Comparison of ENCODE assay signal across 2 cellular contexts in the genomic region with DNA sequence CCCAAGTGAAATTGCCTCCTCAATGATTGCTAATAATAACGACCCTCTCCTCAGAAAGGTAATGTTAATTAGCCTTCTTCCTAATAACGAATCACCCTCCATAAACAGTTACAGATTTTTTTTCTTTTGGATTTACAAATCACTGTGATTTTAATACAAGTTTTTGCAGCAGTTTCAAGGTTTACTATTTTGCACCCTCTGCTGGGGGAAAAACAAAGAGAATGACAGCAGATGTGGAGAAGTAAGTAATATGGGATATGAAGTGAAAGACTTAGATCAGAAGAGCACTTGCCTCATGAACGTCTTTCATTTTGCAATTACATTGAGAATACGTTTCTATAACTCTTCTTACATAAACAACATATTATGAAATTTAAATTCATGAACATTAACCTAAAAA.
TF ChIP-seq lines count a peak whose summit lies in the region.

No MANE protein-coding gene starts in this region.

TF ChIP-seq in liver, 16 proteins besides CTCF, POLR2A, EP300 and RAD21:
- no peak for TF ChIP-seq NR2F2 (IDR thresholded peaks at IDR 0.05)
- TF ChIP-seq HNF4A (conservative IDR thresholded peaks at IDR 0.05): no peak
- no peak for TF ChIP-seq TAF1 (conservative IDR thresholded peaks at IDR 0.05)
- TF ChIP-seq EGR1 (IDR thresholded peaks at IDR 0.05; ENCODE audit: low read depth in 2 of 2): no peak
- TF ChIP-seq GABPA (IDR thresholded peaks at IDR 0.05 in 1 of 2, conservative IDR thresholded peaks at IDR 0.05 in 1 of 2): no peak
- TF ChIP-seq, protein P1, sequence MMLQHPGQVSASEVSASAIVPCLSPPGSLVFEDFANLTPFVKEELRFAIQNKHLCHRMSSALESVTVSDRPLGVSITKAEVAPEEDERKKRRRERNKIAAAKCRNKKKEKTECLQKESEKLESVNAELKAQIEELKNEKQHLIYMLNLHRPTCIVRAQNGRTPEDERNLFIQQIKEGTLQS (IDR thresholded peaks at IDR 0.05): no peak
- TF ChIP-seq, protein P2, sequence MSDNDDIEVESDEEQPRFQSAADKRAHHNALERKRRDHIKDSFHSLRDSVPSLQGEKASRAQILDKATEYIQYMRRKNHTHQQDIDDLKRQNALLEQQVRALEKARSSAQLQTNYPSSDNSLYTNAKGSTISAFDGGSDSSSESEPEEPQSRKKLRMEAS (IDR thresholded peaks at IDR 0.05): no peak
- no peak for TF ChIP-seq YY1 (IDR thresholded peaks at IDR 0.05)
- TF ChIP-seq SP1 (IDR thresholded peaks at IDR 0.05): no peak
- TF ChIP-seq, protein P3, sequence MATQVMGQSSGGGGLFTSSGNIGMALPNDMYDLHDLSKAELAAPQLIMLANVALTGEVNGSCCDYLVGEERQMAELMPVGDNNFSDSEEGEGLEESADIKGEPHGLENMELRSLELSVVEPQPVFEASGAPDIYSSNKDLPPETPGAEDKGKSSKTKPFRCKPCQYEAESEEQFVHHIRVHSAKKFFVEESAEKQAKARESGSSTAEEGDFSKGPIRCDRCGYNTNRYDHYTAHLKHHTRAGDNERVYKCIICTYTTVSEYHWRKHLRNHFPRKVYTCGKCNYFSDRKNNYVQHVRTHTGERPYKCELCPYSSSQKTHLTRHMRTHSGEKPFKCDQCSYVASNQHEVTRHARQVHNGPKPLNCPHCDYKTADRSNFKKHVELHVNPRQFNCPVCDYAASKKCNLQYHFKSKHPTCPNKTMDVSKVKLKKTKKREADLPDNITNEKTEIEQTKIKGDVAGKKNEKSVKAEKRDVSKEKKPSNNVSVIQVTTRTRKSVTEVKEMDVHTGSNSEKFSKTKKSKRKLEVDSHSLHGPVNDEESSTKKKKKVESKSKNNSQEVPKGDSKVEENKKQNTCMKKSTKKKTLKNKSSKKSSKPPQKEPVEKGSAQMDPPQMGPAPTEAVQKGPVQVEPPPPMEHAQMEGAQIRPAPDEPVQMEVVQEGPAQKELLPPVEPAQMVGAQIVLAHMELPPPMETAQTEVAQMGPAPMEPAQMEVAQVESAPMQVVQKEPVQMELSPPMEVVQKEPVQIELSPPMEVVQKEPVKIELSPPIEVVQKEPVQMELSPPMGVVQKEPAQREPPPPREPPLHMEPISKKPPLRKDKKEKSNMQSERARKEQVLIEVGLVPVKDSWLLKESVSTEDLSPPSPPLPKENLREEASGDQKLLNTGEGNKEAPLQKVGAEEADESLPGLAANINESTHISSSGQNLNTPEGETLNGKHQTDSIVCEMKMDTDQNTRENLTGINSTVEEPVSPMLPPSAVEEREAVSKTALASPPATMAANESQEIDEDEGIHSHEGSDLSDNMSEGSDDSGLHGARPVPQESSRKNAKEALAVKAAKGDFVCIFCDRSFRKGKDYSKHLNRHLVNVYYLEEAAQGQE (IDR thresholded peaks at IDR 0.05): no peak
- no peak for TF ChIP-seq FOXA1 (IDR thresholded peaks at IDR 0.05)
- TF ChIP-seq FOXA2 (IDR thresholded peaks at IDR 0.05): no peak
- no peak for TF ChIP-seq HNF4G (IDR thresholded peaks at IDR 0.05)
- no peak for TF ChIP-seq JUND (IDR thresholded peaks at IDR 0.05)
- TF ChIP-seq RXRA (IDR thresholded peaks at IDR 0.05): no peak
- TF ChIP-seq, protein P4, sequence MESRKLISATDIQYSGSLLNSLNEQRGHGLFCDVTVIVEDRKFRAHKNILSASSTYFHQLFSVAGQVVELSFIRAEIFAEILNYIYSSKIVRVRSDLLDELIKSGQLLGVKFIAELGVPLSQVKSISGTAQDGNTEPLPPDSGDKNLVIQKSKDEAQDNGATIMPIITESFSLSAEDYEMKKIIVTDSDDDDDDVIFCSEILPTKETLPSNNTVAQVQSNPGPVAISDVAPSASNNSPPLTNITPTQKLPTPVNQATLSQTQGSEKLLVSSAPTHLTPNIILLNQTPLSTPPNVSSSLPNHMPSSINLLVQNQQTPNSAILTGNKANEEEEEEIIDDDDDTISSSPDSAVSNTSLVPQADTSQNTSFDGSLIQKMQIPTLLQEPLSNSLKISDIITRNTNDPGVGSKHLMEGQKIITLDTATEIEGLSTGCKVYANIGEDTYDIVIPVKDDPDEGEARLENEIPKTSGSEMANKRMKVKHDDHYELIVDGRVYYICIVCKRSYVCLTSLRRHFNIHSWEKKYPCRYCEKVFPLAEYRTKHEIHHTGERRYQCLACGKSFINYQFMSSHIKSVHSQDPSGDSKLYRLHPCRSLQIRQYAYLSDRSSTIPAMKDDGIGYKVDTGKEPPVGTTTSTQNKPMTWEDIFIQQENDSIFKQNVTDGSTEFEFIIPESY (IDR thresholded peaks at IDR 0.05): no peak

TF ChIP-seq in HepG2, 621 proteins besides CTCF, POLR2A, EP300 and RAD21:
- TF ChIP-seq, protein P5, sequence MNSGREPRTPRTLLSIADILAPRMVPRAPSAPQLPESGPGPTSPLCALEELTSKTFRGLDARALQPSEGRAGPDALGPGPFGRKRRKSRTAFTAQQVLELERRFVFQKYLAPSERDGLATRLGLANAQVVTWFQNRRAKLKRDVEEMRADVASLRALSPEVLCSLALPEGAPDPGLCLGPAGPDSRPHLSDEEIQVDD (CRISPR knock-in tag; IDR thresholded peaks at IDR 0.05; ENCODE audit: borderline replicate concordance): no peak
- TF ChIP-seq ZNF382 (CRISPR knock-in tag; IDR thresholded peaks at IDR 0.05; ENCODE audit: borderline replicate concordance) (no peak), CC2D1A (CRISPR knock-in tag; IDR thresholded peaks at IDR 0.05) (no peak), MAZ (IDR thresholded peaks at IDR 0.05; ENCODE audit: borderline replicate concordance, low read depth, low read length) (no peak), MAZ (CRISPR knock-in tag; IDR thresholded peaks at IDR 0.05; ENCODE audit: low read depth) (no peak), TCF7 (IDR thresholded peaks at IDR 0.05; ENCODE audit: low read depth) (no peak), SRSF9 (IDR thresholded peaks at IDR 0.05; ENCODE audit: borderline replicate concordance, insufficient read depth, low read depth, low read length, poor library complexity, severe bottlenecking) (no peak), HMG20A (CRISPR knock-in tag; IDR thresholded peaks at IDR 0.05; ENCODE audit: borderline replicate concordance) (no peak)
- TF ChIP-seq, protein P6, sequence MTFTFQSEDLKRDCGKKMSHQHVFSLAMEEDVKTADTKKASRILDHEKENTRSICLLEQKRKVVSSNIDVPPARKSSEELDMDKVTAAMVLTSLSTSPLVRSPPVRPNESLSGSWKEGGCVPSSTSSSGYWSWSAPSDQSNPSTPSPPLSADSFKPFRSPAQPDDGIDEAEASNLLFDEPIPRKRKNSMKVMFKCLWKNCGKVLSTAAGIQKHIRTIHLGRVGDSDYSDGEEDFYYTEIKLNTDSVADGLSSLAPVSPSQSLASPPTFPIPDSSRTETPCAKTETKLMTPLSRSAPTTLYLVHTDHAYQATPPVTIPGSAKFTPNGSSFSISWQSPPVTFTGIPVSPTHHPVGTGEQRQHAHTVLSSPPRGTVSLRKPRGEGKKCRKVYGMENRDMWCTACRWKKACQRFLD (CRISPR knock-in tag; IDR thresholded peaks at IDR 0.05; ENCODE audit: borderline replicate concordance): no peak
- TF ChIP-seq, protein P7, sequence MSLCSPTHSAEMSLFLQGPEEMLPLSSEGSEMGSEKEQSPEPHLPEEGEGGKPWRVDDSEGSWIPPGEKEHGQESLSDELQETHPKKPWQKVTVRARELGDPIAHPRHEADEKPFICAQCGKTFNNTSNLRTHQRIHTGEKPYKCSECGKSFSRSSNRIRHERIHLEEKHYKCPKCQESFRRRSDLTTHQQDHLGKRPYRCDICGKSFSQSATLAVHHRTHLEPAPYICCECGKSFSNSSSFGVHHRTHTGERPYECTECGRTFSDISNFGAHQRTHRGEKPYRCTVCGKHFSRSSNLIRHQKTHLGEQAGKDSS (CRISPR knock-in tag; IDR thresholded peaks at IDR 0.05; ENCODE audit: borderline replicate concordance, low read depth): no peak
